ENCODE assay signal across 8 cellular contexts in the genomic region with DNA sequence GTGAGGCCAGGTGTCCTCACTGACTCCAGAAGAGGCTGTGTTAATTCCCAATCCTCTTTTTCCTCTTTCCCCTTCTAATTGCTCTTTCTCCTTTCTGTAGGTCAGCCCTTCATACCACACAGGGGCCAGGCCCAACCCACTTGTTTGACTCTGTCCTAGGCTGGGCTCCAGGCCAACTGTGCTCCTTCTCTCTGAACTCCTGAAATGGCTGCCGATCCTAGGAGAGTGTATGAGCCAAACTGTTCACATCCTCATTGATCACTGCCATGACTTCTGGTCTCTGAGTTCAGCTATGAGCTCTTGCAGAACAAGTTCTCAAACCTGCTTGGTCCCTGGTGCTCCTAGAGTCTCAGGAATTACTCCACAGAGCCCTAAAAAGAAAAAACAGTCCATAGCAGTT.
DNase-seq lines count a peak whose midpoint lies in the region; ATAC-seq and TF ChIP-seq lines count a peak whose summit lies in the region.

No MANE protein-coding gene starts in this region.

- CTCF ChIA-PET in RWPE1 (lab: Yijun Ruan, JAX) = no interaction called here

- H3K9ac ChIP-seq in rectal smooth muscle tissue (ENCODE audit: low read length) = no peak overlapping the region

- POLR2A ChIA-PET in RWPE1 (lab: Yijun Ruan, JAX; ENCODE audit: low non-redundant PET) = no interaction called here

- H3K27ac ChIP-seq in RWPE1 = peak overlapping the region; percentile 90
- H3K27ac ChIP-seq in rectal smooth muscle tissue (ENCODE audit: low read depth, low read length) = peak overlapping the region; percentile 4

- peaks cover 6% of the 10 kb centered on the region for H3K4me1 ChIP-seq in rectal smooth muscle tissue (ENCODE audit: control insufficient read depth, insufficient read depth, low read length)

- TF ChIP-seq CTCF in RWPE1 (conservative IDR thresholded peaks at IDR 0.05; ENCODE audit: low read depth) (no peak), fibroblast of the aortic adventitia (IDR thresholded peaks at IDR 0.05; ENCODE audit: insufficient read depth, low read length) (no peak)

- no peak for ATAC-seq in HG02884 (IDR thresholded peaks at IDR 0.05; ENCODE audit: unreplicated experiment)
- no peak for ATAC-seq in HG02840 (IDR thresholded peaks at IDR 0.05; ENCODE audit: low FRiP score, unreplicated experiment)

- no peaks in the 10 kb centered on the region for H3K36me3 ChIP-seq in rectal smooth muscle tissue (ENCODE audit: control insufficient read depth, insufficient read depth, low read length)

- no peaks in the 10 kb centered on the region for H3K27me3 ChIP-seq in rectal smooth muscle tissue (ENCODE audit: control insufficient read depth, insufficient read depth, low read length)

- DNase-seq in HCEC 1CT (peak; percentile 96), RWPE1 (ENCODE audit: low spot score) (no peak), fibroblast of the aortic adventitia (ENCODE audit: low read depth) (peak; percentile 84), activated gamma-delta T cell treated with Interleukin-2 at 50 U/mL for 16 hours (no peak), cerebellar cortex (ENCODE audit: low spot score) (no peak)

- H3K4me3 ChIP-seq in fibroblast of the aortic adventitia (ENCODE audit: low read depth, low read length) = no peak overlapping the region
- no peak overlapping the region for H3K4me3 ChIP-seq in rectal smooth muscle tissue (ENCODE audit: low read length)

Comparison
In these comparisons a context has a peak if more than half of its experiments do, and no peak if none do; other contexts are left out.
1. DNase-seq: peak in HCEC 1CT (single experiment) and fibroblast of the aortic adventitia (single experiment); none in RWPE1 (single experiment), activated gamma-delta T cell treated with Interleukin-2 at 50 U/mL for 16 hours (single experiment) and cerebellar cortex (single experiment).